16 cellular contexts compared by ENCODE assay signal in the genomic region with DNA sequence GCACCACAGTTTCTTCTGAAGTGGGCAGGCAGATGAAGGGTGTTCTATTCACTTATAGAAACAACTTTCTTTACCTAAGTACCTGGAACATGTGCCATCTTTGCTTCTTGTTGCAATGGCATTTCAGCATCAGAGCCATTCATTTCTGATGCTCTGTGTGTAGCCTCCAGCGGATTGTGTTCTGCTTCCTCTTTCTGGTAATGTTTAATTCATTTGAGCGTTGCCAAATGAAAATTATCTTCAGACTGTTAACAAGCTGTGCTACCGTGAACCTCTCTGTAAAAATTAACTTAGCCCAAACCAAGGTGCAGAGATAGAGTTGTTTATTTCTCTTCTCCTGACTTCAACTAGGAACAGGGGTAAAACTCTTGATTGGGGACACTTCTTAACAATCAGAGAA.
A peak's percentile ranks its signal among the peaks of the same experiment; 100 is the strongest.
DNase-seq lines count a peak whose midpoint lies in the region; ATAC-seq and FAIRE-seq lines count a peak whose summit lies in the region.
"Had no signal": no experiment of that assay in that cellular context is flagged by ENCODE, and none has a peak within 500 bp of the region (broad histone marks: within the 10 kb centered on the region; RNA-seq: fewer than 3 reads in every experiment).

No MANE protein-coding gene starts in this region.

- DNase-seq in NOMO-1 treated with DMSO at 0.1 percent for 48 hours (lab: John Stamatoyannopoulos, UW; ENCODE audit: unreplicated experiment) (peak; percentile 39), NOMO-1 treated with dmso at 0.1 percent for 144 hours (lab: John Stamatoyannopoulos, UW; ENCODE audit: unreplicated experiment) (no peak), HTR-8/SVneo (ENCODE audit: insufficient read length, low spot score) (no peak), foreskin melanocyte (no peak), AG20443 (ENCODE audit: low spot score) (no peak), HuH-7 (ENCODE audit: low spot score) (no peak)
- DNase-seq: activated CD4-positive, alpha-beta T cell treated with anti-CD3 and anti-CD28 coated beads, Interleukin-2, amount 50 U/mL, for 4 hours; activated effector memory CD4-positive, alpha-beta T cell treated with Interleukin-2 at 50 U/mL for 16 hours; NCI-H446 treated with DMSO at 0.1 percent for 48 hours; posterior cingulate gyrus; stimulated activated CD4-positive, alpha-beta T cell treated with anti-CD3 and anti-CD28 coated beads, Interleukin-15, amount 100 ng/mL, for 24 hours; T-helper 9 cell; trophoblast cell had no signal

- FAIRE-seq in HTR-8/SVneo (lab: Jason Lieb, UNC) = no peak
- FAIRE-seq: A549 had no signal

- ATAC-seq in HG02763 (IDR thresholded peaks at IDR 0.05; ENCODE audit: unreplicated experiment) (peak; percentile 70), HG03521 (IDR thresholded peaks at IDR 0.05; ENCODE audit: unreplicated experiment) (peak; percentile 57)
- ATAC-seq: A549 had no signal
